Comparison of ENCODE assay signal across 11 cellular contexts in genomic region chr2:27072950-27073349, GRCh38. TPM values are rescaled to one million over a fixed set of nuclear protein-coding genes. Genes with fewer than 3 reads are reported as not detected.
DNase-seq lines count a peak whose midpoint lies in the region; ATAC-seq and TF ChIP-seq lines count a peak whose summit lies in the region.
"Had no signal": no experiment of that assay in that cellular context is flagged by ENCODE, and none has a peak within 500 bp of the region (broad histone marks: within the 10 kb centered on the region; RNA-seq: fewer than 3 reads in every experiment).

No MANE protein-coding gene starts in this region.

- CTCF ChIA-PET in activated CD4-positive, alpha-beta T cell treated with anti-CD3 and anti-CD28 coated beads for 36 hours (lab: Charles Lee): interaction anchor here (0.8 to 2.5 kb wide), 8 partner anchors 8 to 147 kb away, joined by 3 to 24 read pairs (median 4); partner anchors contain the start of genes AGBL5 and KHK

- no peaks in the 10 kb centered on the region for H3K9me3 Mint-ChIP-seq in activated CD4-positive, alpha-beta T cell treated with anti-CD3 and anti-CD28 coated beads for 36 hours (ENCODE audit: low read depth)

- H3K4me3 Mint-ChIP-seq in activated CD4-positive, alpha-beta T cell treated with anti-CD3 and anti-CD28 coated beads for 36 hours: peak overlapping the region; percentile 80

- H3K27me3 ChIP-seq in lower lobe of right lung (ENCODE audit: low read depth) (no peaks in the 10 kb centered on the region), HAP-1 (ENCODE audit: low read depth) (0 out of 2 replicates have a peak, but pooled peaks cover 2% of the 10 kb centered on the region)
- H3K27me3 ChIP-seq: body of pancreas had no signal

- H3K4me3 ChIP-seq in astrocyte of the cerebellum (ENCODE audit: low read depth, low read length) (no peak overlapping the region), lower lobe of right lung (no peak overlapping the region), HAP-1 (no peak overlapping the region; the same call in 1 of the 2 replicates)
- H3K4me3 ChIP-seq: body of pancreas had no signal

- POLR2A ChIA-PET in activated CD4-positive, alpha-beta T cell treated with anti-CD3 and anti-CD28 coated beads for 36 hours (lab: Charles Lee): interaction anchor here (0.8 to 2.2 kb wide), 2 partner anchors 8 to 21 kb away, joined by 3 to 15 read pairs; partner anchors contain the start of gene AGBL5

- peaks cover 72% of the 10 kb centered on the region for H3K4me1 Mint-ChIP-seq in activated CD4-positive, alpha-beta T cell treated with anti-CD3 and anti-CD28 coated beads for 36 hours

- H3K27ac Mint-ChIP-seq in activated CD4-positive, alpha-beta T cell treated with anti-CD3 and anti-CD28 coated beads for 36 hours: peak overlapping the region; percentile 89

- H3K4me1 ChIP-seq in lower lobe of right lung (peaks cover 72% of the 10 kb centered on the region), HAP-1 (peaks cover 8% of the 10 kb centered on the region)

- no peak for ATAC-seq in activated CD4-positive, alpha-beta T cell treated with anti-CD3 and anti-CD28 coated beads for 36 hours
- ATAC-seq in lower lobe of right lung (no peak), GM18505 (IDR thresholded peaks at IDR 0.05; ENCODE audit: unreplicated experiment) (no peak)
- ATAC-seq: A549, body of pancreas had no signal

- no peaks in the 10 kb centered on the region for H3K27me3 Mint-ChIP-seq in activated CD4-positive, alpha-beta T cell treated with anti-CD3 and anti-CD28 coated beads for 36 hours

- in situ Hi-C loops in astrocyte of the cerebellum (cut with HindIII; ENCODE audit: low sequenced_read_pairs) (no loop called here), HAP-1 (cut with MboI; ENCODE audit: low sequenced_read_pairs) (no loop called here)

- H3K9me3 ChIP-seq in lower lobe of right lung: no peaks in the 10 kb centered on the region
- H3K9me3 ChIP-seq in HAP-1: no peaks in the 10 kb centered on the region
- H3K9me3 ChIP-seq: A549, body of pancreas had no signal

- H3K27ac ChIP-seq in lower lobe of right lung: peak overlapping the region; percentile 91
- peak overlapping the region; percentile 76 for H3K27ac ChIP-seq in substantia nigra (ENCODE audit: low read depth, low read length, poor library complexity, severe bottlenecking)

- peaks cover 21% of the 10 kb centered on the region for H3K36me3 ChIP-seq in lower lobe of right lung
- H3K36me3 ChIP-seq in HAP-1 (replicated peaks): peaks cover 28% of the 10 kb centered on the region

- DNase-seq in activated CD4-positive, alpha-beta T cell treated with anti-CD3 and anti-CD28 coated beads for 36 hours: no peak
- no peak for DNase-seq in activated CD4-positive, alpha-beta T cell treated with anti-CD3 and anti-CD28 coated beads for 4 hours
- DNase-seq in astrocyte of the cerebellum (ENCODE audit: low read depth) (peak; percentile 63), lower lobe of right lung (no peak), substantia nigra (lab: John Stamatoyannopoulos, UW) (no peak), HAP-1 (ENCODE audit: low spot score in 2 of 2) (no peak), NCI-H2029 (lab: John Stamatoyannopoulos, UW) (no peak)
- DNase-seq: NCI-H1417 treated with DMSO at 0.1 percent for 48 hours had no signal

- no peak for TF ChIP-seq POLR2A in GM18505 (IDR thresholded peaks at IDR 0.05; ENCODE audit: borderline replicate concordance, extremely low read depth, insufficient read depth, insufficient read length)

- peaks cover 27% of the 10 kb centered on the region for H3K36me3 Mint-ChIP-seq in activated CD4-positive, alpha-beta T cell treated with anti-CD3 and anti-CD28 coated beads for 36 hours (ENCODE audit: low read depth)

- TF ChIP-seq CTCF in astrocyte of the cerebellum (IDR thresholded peaks at IDR 0.05; ENCODE audit: low read depth, low read length, missing control alignments) (no peak), lower lobe of right lung (IDR thresholded peaks at IDR 0.05) (no peak)

- intact Hi-C loops in activated CD4-positive, alpha-beta T cell treated with anti-CD3 and anti-CD28 coated beads for 36 hours (cut with DNase I, micrococcal nuclease): loop anchor here (1.0 to 10.0 kb wide), 3 partner anchors 8 to 1398 kb away; partner anchors contain the start of genes ADGRF3 (in 1 of the 2), DTNB (in 1 of the 2) and SELENOI (in 1 of the 2)
- intact Hi-C loops in lower lobe of right lung (cut with DNase I): no loop called here

RNA-seq across cellular contexts. Expression of gene OST4, which starts 1.5 kb away (rescaled TPM):
- 100 to 1,000 TPM; 305 to 406 TPM for total RNA-seq in activated CD4-positive, alpha-beta T cell treated with anti-CD3 and anti-CD28 coated beads for 36 hours
- total RNA-seq in lower lobe of right lung: 243 TPM

RNA-seq across cellular contexts. Expression of gene EMILIN1, which starts 5.5 kb away (rescaled TPM):
- total RNA-seq in activated CD4-positive, alpha-beta T cell treated with anti-CD3 and anti-CD28 coated beads for 36 hours: under 1 TPM; 0.40 to 0.46 TPM
- total RNA-seq in lower lobe of right lung: 56.3 TPM

RNA-seq across cellular contexts. Expression of gene KHK, which starts 13.6 kb away (rescaled TPM):
- 10 to 100 TPM; 10.6 to 12.7 TPM for total RNA-seq in activated CD4-positive, alpha-beta T cell treated with anti-CD3 and anti-CD28 coated beads for 36 hours
- total RNA-seq in lower lobe of right lung: 5.1 TPM

RNA-seq across cellular contexts. Expression of gene AGBL5, which starts 21.5 kb away (rescaled TPM):
- total RNA-seq in activated CD4-positive, alpha-beta T cell treated with anti-CD3 and anti-CD28 coated beads for 36 hours: 10 to 100 TPM; 12.5 to 14.5 TPM
- total RNA-seq in lower lobe of right lung: 18.9 TPM

RNA-seq across cellular contexts. Expression of gene TMEM214, which starts 40.2 kb away (rescaled TPM):
- 10 to 100 TPM; 54.1 to 69.1 TPM for total RNA-seq in activated CD4-positive, alpha-beta T cell treated with anti-CD3 and anti-CD28 coated beads for 36 hours
- total RNA-seq in lower lobe of right lung: 62.9 TPM

Comparison
In these comparisons a context has a peak if more than half of its experiments do, and no peak if none do; other contexts are left out.
1. RNA of gene EMILIN1, which starts 5.5 kb away (total RNA-seq): 56.3 TPM in lower lobe of right lung (single experiment); 0.40 to 0.46 TPM in activated CD4-positive, alpha-beta T cell treated with anti-CD3 and anti-CD28 coated beads for 36 hours; every median in the first group is over 10 times any median in the second.